In genomic region chr16:73122604-73123386, GRCh38 we compare ENCODE assay signal across 10 cellular contexts.
DNase-seq lines count a peak whose midpoint lies in the region; ATAC-seq and TF ChIP-seq lines count a peak whose summit lies in the region.
"Had no signal": no experiment of that assay in that cellular context is flagged by ENCODE, and none has a peak within 500 bp of the region (broad histone marks: within the 10 kb centered on the region; RNA-seq: fewer than 3 reads in every experiment).

No MANE protein-coding gene starts in this region.

- peaks cover 0 to 47% (median 13%) of the 10 kb centered on the region in 9 donors for H3K4me1 ChIP-seq in heart right ventricle

- H3K27ac ChIP-seq in heart right ventricle (peak overlapping the region; percentile 42 to 88 (median 74)), RWPE1 (no peak overlapping the region)

- peaks cover 2% of the 10 kb centered on the region for H3K27me3 Mint-ChIP-seq in activated CD8-positive, alpha-beta T cell treated with anti-CD3 and anti-CD28 coated beads for 36 hours
- H3K27me3 Mint-ChIP-seq in activated CD8-positive, alpha-beta memory T cell treated with anti-CD3 and anti-CD28 coated beads, Interleukin-2, amount 10 ng/mL, durations not matched to agents 7 days and 5 days, result no peaks in the 10 kb centered on the region

- CTCF ChIA-PET in activated CD8-positive, alpha-beta T cell treated with anti-CD3 and anti-CD28 coated beads for 36 hours (lab: Charles Lee), result no interaction called here
- CTCF ChIA-PET in RWPE1 (lab: Yijun Ruan, JAX), result interaction anchor here (0.5 to 0.7 kb wide), 3 partner anchors 11 to 1204 kb away, joined by 3 to 5 read pairs (median 4); no protein-coding TSS in a partner anchor
- CTCF ChIA-PET in activated CD8-positive, alpha-beta memory T cell treated with anti-CD3 and anti-CD28 coated beads, Interleukin-2, amount 10 ng/mL, durations not matched to agents 7 days and 5 days (lab: Charles Lee), result no interaction called here

- intact Hi-C loops in activated CD8-positive, alpha-beta T cell treated with anti-CD3 and anti-CD28 coated beads for 36 hours (cut with micrococcal nuclease), result no loop called here
- intact Hi-C loops in heart right ventricle (cut with DNase I), result loop anchor here in 1 of 10 donors (5.0 kb wide), 1 partner anchor 50 kb away; no protein-coding TSS in a partner anchor
- intact Hi-C loops in sciatic nerve (cut with DNase I), result no loop called here

- peaks cover 9% of the 10 kb centered on the region for H3K4me1 Mint-ChIP-seq in activated CD8-positive, alpha-beta T cell treated with anti-CD3 and anti-CD28 coated beads for 36 hours (ENCODE audit: low read depth)
- no peaks in the 10 kb centered on the region for H3K4me1 Mint-ChIP-seq in activated CD8-positive, alpha-beta memory T cell treated with anti-CD3 and anti-CD28 coated beads, Interleukin-2, amount 10 ng/mL, durations not matched to agents 7 days and 5 days

- POLR2A ChIA-PET in activated CD8-positive, alpha-beta T cell treated with anti-CD3 and anti-CD28 coated beads for 36 hours (lab: Charles Lee), result no interaction called here
- POLR2A ChIA-PET in RWPE1 (lab: Yijun Ruan, JAX; ENCODE audit: low non-redundant PET), result no interaction called here

- no peaks in the 10 kb centered on the region for H3K36me3 ChIP-seq in heart right ventricle

- ATAC-seq in activated CD8-positive, alpha-beta T cell treated with anti-CD3 and anti-CD28 coated beads for 36 hours, result peak; percentile 95
- ATAC-seq in heart right ventricle, result peak; percentile 65 to 91 (median 78)
- ATAC-seq in sciatic nerve, result peak; percentile 77
- no peak for ATAC-seq in activated CD8-positive, alpha-beta memory T cell treated with anti-CD3 and anti-CD28 coated beads, Interleukin-2, amount 10 ng/mL, durations not matched to agents 7 days and 5 days
- ATAC-seq: mucosa of descending colon had no signal

- no peak overlapping the region for H3K4me3 Mint-ChIP-seq in activated CD8-positive, alpha-beta T cell treated with anti-CD3 and anti-CD28 coated beads for 36 hours
- H3K4me3 Mint-ChIP-seq in activated CD8-positive, alpha-beta memory T cell treated with anti-CD3 and anti-CD28 coated beads, Interleukin-2, amount 10 ng/mL, durations not matched to agents 7 days and 5 days, result no peak overlapping the region

- peaks cover 2% of the 10 kb centered on the region for H3K9me3 Mint-ChIP-seq in activated CD8-positive, alpha-beta T cell treated with anti-CD3 and anti-CD28 coated beads for 36 hours
- H3K9me3 Mint-ChIP-seq in activated CD8-positive, alpha-beta memory T cell treated with anti-CD3 and anti-CD28 coated beads, Interleukin-2, amount 10 ng/mL, durations not matched to agents 7 days and 5 days (ENCODE audit: low read depth), result no peaks in the 10 kb centered on the region

- peak; percentile 5 for DNase-seq in GM12865 (ENCODE audit: low read depth)
- peak; percentile 23 for DNase-seq in activated CD8-positive, alpha-beta T cell treated with anti-CD3 and anti-CD28 coated beads for 36 hours
- DNase-seq in heart right ventricle, result peak; percentile 53 to 56
- peak; percentile 77 for DNase-seq in sciatic nerve (ENCODE audit: low spot score)
- DNase-seq in RWPE1 (ENCODE audit: low spot score), result no peak
- no peak for DNase-seq in activated CD8-positive, alpha-beta memory T cell treated with anti-CD3 and anti-CD28 coated beads, Interleukin-2, amount 10 ng/mL, durations not matched to agents 7 days and 5 days
- no peak for DNase-seq in NCI-H526 treated with DMSO at 0.1 percent for 48 hours (lab: John Stamatoyannopoulos, UW)
- DNase-seq in RPMI8226, result no peak
- DNase-seq: activated CD4-positive, alpha-beta T cell treated with anti-CD3 and anti-CD28 coated beads for 1 hour; mucosa of descending colon had no signal

- WGBS in heart right ventricle, 2 donors, result 29 to 49% methylated on average over 10 of the region's 10 CpGs

- TF ChIP-seq CTCF in GM12865 (IDR thresholded peaks at IDR 0.05; ENCODE audit: insufficient read depth, low read depth, low read length, missing control alignments), result no peak
- no peak for TF ChIP-seq CTCF in activated CD8-positive, alpha-beta T cell treated with anti-CD3 and anti-CD28 coated beads for 36 hours (IDR thresholded peaks at IDR 0.05)
- peak in 3 of 9 donors; percentile 8 to 29 (median 18) for TF ChIP-seq CTCF in heart right ventricle (IDR thresholded peaks at IDR 0.05)
- no peak for TF ChIP-seq CTCF in RWPE1 (conservative IDR thresholded peaks at IDR 0.05; ENCODE audit: low read depth)

- H3K36me3 Mint-ChIP-seq in activated CD8-positive, alpha-beta T cell treated with anti-CD3 and anti-CD28 coated beads for 36 hours (ENCODE audit: low read depth), result no peaks in the 10 kb centered on the region
- H3K36me3 Mint-ChIP-seq in activated CD8-positive, alpha-beta memory T cell treated with anti-CD3 and anti-CD28 coated beads, Interleukin-2, amount 10 ng/mL, durations not matched to agents 7 days and 5 days, result no peaks in the 10 kb centered on the region

- H3K27ac Mint-ChIP-seq in activated CD8-positive, alpha-beta T cell treated with anti-CD3 and anti-CD28 coated beads for 36 hours, result peak overlapping the region; percentile 56
- no peak overlapping the region for H3K27ac Mint-ChIP-seq in activated CD8-positive, alpha-beta memory T cell treated with anti-CD3 and anti-CD28 coated beads, Interleukin-2, amount 10 ng/mL, durations not matched to agents 7 days and 5 days

- no peak overlapping the region for H3K4me3 ChIP-seq in GM12865 (ENCODE audit: low read depth, low read length)
- peak overlapping the region in 2 of 10 donors; percentile 15 to 18 for H3K4me3 ChIP-seq in heart right ventricle
- H3K4me3 ChIP-seq: mucosa of descending colon had no signal

- H3K9me3 ChIP-seq in heart right ventricle, result peaks cover 0 to 9% (median 5%) of the 10 kb centered on the region in 11 donors

- H3K27me3 ChIP-seq in heart right ventricle, result no peaks in the 10 kb centered on the region

Comparison
In these comparisons a context has a peak if more than half of its experiments do, and no peak if none do; other contexts are left out.
1. DNase-seq: peak in GM12865 (single experiment), activated CD8-positive, alpha-beta T cell treated with anti-CD3 and anti-CD28 coated beads for 36 hours (single experiment), heart right ventricle (2 of 2) and sciatic nerve (single experiment); none in RWPE1 (single experiment), activated CD8-positive, alpha-beta memory T cell treated with anti-CD3 and anti-CD28 coated beads, Interleukin-2, amount 10 ng/mL, durations not matched to agents 7 days and 5 days (single experiment), NCI-H526 treated with DMSO at 0.1 percent for 48 hours (single experiment) and RPMI8226 (single experiment).